In the genomic region with DNA sequence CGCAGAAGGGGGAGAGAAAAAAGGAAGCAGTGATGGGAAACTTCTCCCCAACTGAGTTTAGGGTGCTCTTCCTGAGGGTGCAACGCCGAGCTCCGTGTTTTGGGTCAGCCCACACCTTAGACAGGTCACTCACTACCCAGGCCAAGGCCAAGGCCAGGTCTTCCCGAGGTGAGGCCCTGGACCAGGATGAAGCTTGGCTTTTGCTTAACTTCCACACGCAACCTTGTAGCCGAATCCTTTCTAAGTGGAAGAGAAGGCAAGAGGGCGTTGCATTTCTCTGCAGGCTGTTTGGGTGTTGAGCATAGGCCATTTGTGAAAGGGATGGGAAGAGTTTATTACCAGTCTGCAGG, we compare ENCODE assay signal across 10 cellular contexts.
DNase-seq lines count a peak whose midpoint lies in the region; ATAC-seq and TF ChIP-seq lines count a peak whose summit lies in the region.
"Had no signal": no experiment of that assay in that cellular context is flagged by ENCODE, and none has a peak within 500 bp of the region (broad histone marks: within the 10 kb centered on the region; RNA-seq: fewer than 3 reads in every experiment).

No MANE protein-coding gene starts in this region.

- H3K27ac ChIP-seq in RWPE1 (peak overlapping the region; percentile 95), neutrophil (peak overlapping the region; percentile 80)
- H3K27ac ChIP-seq: KMS-11 had no signal

- no peaks in the 10 kb centered on the region for H3K36me3 ChIP-seq in neutrophil

- POLR2A ChIA-PET in RWPE1 (lab: Yijun Ruan, JAX; ENCODE audit: low non-redundant PET): no interaction called here

- ATAC-seq in HG03135 (IDR thresholded peaks at IDR 0.05; ENCODE audit: unreplicated experiment) (no peak), HG02973 (IDR thresholded peaks at IDR 0.05; ENCODE audit: unreplicated experiment) (no peak)

- CTCF ChIA-PET in RWPE1 (lab: Yijun Ruan, JAX): no interaction called here

- DNase-seq in AG10803 (ENCODE audit: low read depth) (no peak), RWPE1 (ENCODE audit: low spot score) (no peak), fibroblast of mammary gland (ENCODE audit: low read depth) (no peak), NCI-H774 (lab: John Stamatoyannopoulos, UW) (no peak), NCI-H1105 treated with DMSO at 0.1 percent for 48 hours (lab: John Stamatoyannopoulos, UW) (no peak)

- peaks cover 29 to 32% of the 10 kb centered on the region in 2 experiments for H3K4me1 ChIP-seq in neutrophil (ENCODE audit: control insufficient read depth in 1 of 2, insufficient read depth in 1 of 2, low read depth in 1 of 2, low read length in 1 of 2)

- peaks cover 98% of the 10 kb centered on the region for H3K27me3 ChIP-seq in neutrophil
- H3K27me3 ChIP-seq: body of pancreas had no signal

- H3K4me3 ChIP-seq in AG10803 (ENCODE audit: low read length) (peak overlapping the region; percentile 66), fibroblast of mammary gland (ENCODE audit: control insufficient read depth, low read depth, low read length) (peak overlapping the region; percentile 61), neutrophil (ENCODE audit: low read depth in 1 of 2, low read length in 1 of 2) (peak overlapping the region; percentile 75 to 84)

- TF ChIP-seq CTCF in AG10803 (conservative IDR thresholded peaks at IDR 0.05; ENCODE audit: low read length) (no peak), RWPE1 (conservative IDR thresholded peaks at IDR 0.05; ENCODE audit: low read depth) (no peak), fibroblast of mammary gland (conservative IDR thresholded peaks at IDR 0.05; ENCODE audit: control insufficient read depth, insufficient read depth, low read depth, low read length) (no peak), neutrophil (IDR thresholded peaks at IDR 0.05) (no peak)

- no peaks in the 10 kb centered on the region for H3K9me3 ChIP-seq in neutrophil
- H3K9me3 ChIP-seq: body of pancreas had no signal
